ENCODE assay signal across 1 cellular context in the genomic region with DNA sequence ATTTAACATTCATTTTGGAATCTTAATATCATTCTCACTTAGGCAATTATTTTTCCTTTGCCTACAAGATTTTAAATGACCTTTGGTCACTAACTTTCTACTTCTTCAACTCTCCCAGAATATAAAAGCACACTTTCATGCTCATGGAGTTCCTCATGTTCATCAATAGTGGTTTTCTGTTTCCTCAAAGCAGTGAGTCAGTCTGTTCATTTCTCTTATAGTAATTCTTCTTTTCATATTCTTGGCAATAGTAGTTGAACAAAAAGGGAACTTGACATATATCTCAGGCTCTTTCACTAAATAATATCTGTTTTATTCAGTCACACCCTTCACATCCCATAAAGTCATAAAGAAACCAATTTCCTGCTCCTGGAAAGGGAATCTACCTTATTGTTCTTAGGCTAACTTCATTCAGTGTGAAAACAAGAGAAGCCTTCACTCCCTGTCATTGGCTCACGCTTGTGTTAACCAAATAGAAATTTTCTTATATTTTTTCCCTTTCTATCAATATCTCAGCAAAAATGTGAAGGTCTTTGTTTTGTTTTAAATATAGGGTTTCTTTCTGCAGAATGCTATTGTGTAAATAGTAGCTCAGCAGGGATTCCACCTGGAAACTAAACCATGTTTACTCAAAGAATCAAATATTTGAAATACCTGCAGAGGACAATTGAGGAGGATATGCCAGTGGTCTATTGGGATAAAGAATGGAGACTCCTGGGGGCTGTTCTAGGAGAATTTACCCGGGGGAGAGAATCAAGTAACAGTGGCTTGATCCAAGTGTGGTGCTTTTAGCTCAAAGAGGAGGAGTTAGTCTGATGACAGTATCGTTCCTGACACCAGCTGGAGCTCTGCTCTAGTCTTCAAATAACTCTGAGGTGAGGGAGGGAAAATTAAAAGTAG.
TF ChIP-seq lines count a peak whose summit lies in the region.

No MANE protein-coding gene starts in this region.

TF ChIP-seq in H1, 55 proteins besides CTCF, POLR2A, EP300 and RAD21:
- TF ChIP-seq RBBP5 (IDR thresholded peaks at IDR 0.05; ENCODE audit: borderline replicate concordance, low read depth, low read length) = no peak
- TF ChIP-seq SP1 (IDR thresholded peaks at IDR 0.05; ENCODE audit: low read depth, low read length) = 0 out of 2 replicates have a peak, but pooled peaks have one; percentile 46
- no peak for TF ChIP-seq SRF (IDR thresholded peaks at IDR 0.05; ENCODE audit: low read depth, low read length)
- TF ChIP-seq, protein P1, sequence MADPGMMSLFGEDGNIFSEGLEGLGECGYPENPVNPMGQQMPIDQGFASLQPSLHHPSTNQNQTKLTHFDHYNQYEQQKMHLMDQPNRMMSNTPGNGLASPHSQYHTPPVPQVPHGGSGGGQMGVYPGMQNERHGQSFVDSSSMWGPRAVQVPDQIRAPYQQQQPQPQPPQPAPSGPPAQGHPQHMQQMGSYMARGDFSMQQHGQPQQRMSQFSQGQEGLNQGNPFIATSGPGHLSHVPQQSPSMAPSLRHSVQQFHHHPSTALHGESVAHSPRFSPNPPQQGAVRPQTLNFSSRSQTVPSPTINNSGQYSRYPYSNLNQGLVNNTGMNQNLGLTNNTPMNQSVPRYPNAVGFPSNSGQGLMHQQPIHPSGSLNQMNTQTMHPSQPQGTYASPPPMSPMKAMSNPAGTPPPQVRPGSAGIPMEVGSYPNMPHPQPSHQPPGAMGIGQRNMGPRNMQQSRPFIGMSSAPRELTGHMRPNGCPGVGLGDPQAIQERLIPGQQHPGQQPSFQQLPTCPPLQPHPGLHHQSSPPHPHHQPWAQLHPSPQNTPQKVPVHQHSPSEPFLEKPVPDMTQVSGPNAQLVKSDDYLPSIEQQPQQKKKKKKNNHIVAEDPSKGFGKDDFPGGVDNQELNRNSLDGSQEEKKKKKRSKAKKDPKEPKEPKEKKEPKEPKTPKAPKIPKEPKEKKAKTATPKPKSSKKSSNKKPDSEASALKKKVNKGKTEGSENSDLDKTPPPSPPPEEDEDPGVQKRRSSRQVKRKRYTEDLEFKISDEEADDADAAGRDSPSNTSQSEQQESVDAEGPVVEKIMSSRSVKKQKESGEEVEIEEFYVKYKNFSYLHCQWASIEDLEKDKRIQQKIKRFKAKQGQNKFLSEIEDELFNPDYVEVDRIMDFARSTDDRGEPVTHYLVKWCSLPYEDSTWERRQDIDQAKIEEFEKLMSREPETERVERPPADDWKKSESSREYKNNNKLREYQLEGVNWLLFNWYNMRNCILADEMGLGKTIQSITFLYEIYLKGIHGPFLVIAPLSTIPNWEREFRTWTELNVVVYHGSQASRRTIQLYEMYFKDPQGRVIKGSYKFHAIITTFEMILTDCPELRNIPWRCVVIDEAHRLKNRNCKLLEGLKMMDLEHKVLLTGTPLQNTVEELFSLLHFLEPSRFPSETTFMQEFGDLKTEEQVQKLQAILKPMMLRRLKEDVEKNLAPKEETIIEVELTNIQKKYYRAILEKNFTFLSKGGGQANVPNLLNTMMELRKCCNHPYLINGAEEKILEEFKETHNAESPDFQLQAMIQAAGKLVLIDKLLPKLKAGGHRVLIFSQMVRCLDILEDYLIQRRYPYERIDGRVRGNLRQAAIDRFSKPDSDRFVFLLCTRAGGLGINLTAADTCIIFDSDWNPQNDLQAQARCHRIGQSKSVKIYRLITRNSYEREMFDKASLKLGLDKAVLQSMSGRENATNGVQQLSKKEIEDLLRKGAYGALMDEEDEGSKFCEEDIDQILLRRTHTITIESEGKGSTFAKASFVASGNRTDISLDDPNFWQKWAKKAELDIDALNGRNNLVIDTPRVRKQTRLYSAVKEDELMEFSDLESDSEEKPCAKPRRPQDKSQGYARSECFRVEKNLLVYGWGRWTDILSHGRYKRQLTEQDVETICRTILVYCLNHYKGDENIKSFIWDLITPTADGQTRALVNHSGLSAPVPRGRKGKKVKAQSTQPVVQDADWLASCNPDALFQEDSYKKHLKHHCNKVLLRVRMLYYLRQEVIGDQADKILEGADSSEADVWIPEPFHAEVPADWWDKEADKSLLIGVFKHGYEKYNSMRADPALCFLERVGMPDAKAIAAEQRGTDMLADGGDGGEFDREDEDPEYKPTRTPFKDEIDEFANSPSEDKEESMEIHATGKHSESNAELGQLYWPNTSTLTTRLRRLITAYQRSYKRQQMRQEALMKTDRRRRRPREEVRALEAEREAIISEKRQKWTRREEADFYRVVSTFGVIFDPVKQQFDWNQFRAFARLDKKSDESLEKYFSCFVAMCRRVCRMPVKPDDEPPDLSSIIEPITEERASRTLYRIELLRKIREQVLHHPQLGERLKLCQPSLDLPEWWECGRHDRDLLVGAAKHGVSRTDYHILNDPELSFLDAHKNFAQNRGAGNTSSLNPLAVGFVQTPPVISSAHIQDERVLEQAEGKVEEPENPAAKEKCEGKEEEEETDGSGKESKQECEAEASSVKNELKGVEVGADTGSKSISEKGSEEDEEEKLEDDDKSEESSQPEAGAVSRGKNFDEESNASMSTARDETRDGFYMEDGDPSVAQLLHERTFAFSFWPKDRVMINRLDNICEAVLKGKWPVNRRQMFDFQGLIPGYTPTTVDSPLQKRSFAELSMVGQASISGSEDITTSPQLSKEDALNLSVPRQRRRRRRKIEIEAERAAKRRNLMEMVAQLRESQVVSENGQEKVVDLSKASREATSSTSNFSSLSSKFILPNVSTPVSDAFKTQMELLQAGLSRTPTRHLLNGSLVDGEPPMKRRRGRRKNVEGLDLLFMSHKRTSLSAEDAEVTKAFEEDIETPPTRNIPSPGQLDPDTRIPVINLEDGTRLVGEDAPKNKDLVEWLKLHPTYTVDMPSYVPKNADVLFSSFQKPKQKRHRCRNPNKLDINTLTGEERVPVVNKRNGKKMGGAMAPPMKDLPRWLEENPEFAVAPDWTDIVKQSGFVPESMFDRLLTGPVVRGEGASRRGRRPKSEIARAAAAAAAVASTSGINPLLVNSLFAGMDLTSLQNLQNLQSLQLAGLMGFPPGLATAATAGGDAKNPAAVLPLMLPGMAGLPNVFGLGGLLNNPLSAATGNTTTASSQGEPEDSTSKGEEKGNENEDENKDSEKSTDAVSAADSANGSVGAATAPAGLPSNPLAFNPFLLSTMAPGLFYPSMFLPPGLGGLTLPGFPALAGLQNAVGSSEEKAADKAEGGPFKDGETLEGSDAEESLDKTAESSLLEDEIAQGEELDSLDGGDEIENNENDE (IDR thresholded peaks at IDR 0.05; ENCODE audit: insufficient replicate concordance, low read length) = peak; percentile 50
- peak; percentile 83 for TF ChIP-seq TEAD4 (IDR thresholded peaks at IDR 0.05; ENCODE audit: low read depth, low read length)
- TF ChIP-seq CHD2 (IDR thresholded peaks at IDR 0.05; ENCODE audit: low read length) = no peak
- peak in 1 of 2 experiments; percentile 62; a peak in 1 of 4 replicates for TF ChIP-seq HDAC2 (IDR thresholded peaks at IDR 0.05; ENCODE audit: borderline replicate concordance in 1 of 2, low read depth in 2 of 2, low read length in 2 of 2)
